In genomic region chr11:65411681-65412070, GRCh38 we compare ENCODE assay signal across 26 cellular contexts. TPM values are rescaled to one million over a fixed set of nuclear protein-coding genes. Genes with fewer than 3 reads are reported as not detected.
A peak's percentile ranks its signal among the peaks of the same experiment; 100 is the strongest.
DNase-seq lines count a peak whose midpoint lies in the region; TF ChIP-seq lines count a peak whose summit lies in the region.
"Had no signal": no experiment of that assay in that cellular context is flagged by ENCODE, and none has a peak within 500 bp of the region (broad histone marks: within the 10 kb centered on the region; RNA-seq: fewer than 3 reads in every experiment).

No MANE protein-coding gene starts in this region.

- DNase-seq in 8988T (peak; percentile 20), Calu3 (no peak), endodermal cell (peak; percentile 44), neuronal stem cell (ENCODE audit: low spot score) (no peak), NCI-H187 (lab: John Stamatoyannopoulos, UW) (no peak), NCI-H524 (lab: John Stamatoyannopoulos, UW) (no peak), ecto neural progenitor cell (ENCODE audit: low spot score) (no peak), AG20443 (ENCODE audit: low spot score) (no peak)
- DNase-seq: activated CD4-positive, alpha-beta T cell treated with anti-CD3 and anti-CD28 coated beads, Interleukin-2, amount 50 U/mL, for 4 hours; activated CD4-positive, CD25-positive, alpha-beta regulatory T cell; activated naive CD4-positive, alpha-beta T cell treated with anti-CD3 and anti-CD28 coated beads, Interleukin-2, amount 50 U/mL, for 16 hours; activated T-cell treated with anti-CD3 and anti-CD28 coated beads, Interleukin-2, amount 50 U/mL, for 72 hours; anterior cingulate cortex; HCEC 1CT; hypothalamus; midbrain; NCI-H1694 treated with DMSO at 0.1 percent for 48 hours; NCI-H69; retina; SJCRH30; stimulated activated CD4-positive, alpha-beta T cell treated with anti-CD3 and anti-CD28 coated beads, Interleukin-4, amount 100 ng/mL, for 1 hour; T1000 had no signal

- H3K9ac ChIP-seq in endodermal cell (ENCODE audit: extremely low read depth, low read length, poor library complexity, severe bottlenecking) (no peak overlapping the region), neuronal stem cell (ENCODE audit: low read depth, low read length, poor library complexity) (no peak overlapping the region)

- WGBS in endodermal cell (ENCODE audit: insufficient coverage in 1 of 2, insufficient read length in 1 of 2), 2 experiments = 91 to 94% methylated on average over 3 to 5 of the region's 5 CpGs
- WGBS in neuronal stem cell (ENCODE audit: extremely low coverage in 2 of 2, insufficient read length in 2 of 2, insufficient replicate concordance in 1 of 2), 2 donors = no CpG with 5 or more reads among the region's 5 CpGs

- H3K4me1 ChIP-seq in endodermal cell (ENCODE audit: control insufficient read depth, insufficient read depth, low read length) = no peaks in the 10 kb centered on the region
- H3K4me1 ChIP-seq in neuronal stem cell (ENCODE audit: control insufficient read depth in 2 of 2, insufficient read depth in 1 of 2, low read depth in 1 of 2, low read length in 2 of 2) = peaks cover 6 to 13% of the 10 kb centered on the region in 2 donors

- no peak overlapping the region for H3K23ac ChIP-seq in neuronal stem cell (ENCODE audit: low read depth, low read length, poor library complexity)

- peaks cover 2% of the 10 kb centered on the region for H3K79me1 ChIP-seq in neuronal stem cell (ENCODE audit: low read depth, low read length)

- TF ChIP-seq CTCF in Calu3 (IDR thresholded peaks at IDR 0.05; ENCODE audit: unreplicated experiment) (no peak), endodermal cell (conservative IDR thresholded peaks at IDR 0.05) (no peak)

- H3K4me3 Mint-ChIP-seq in Calu3 (ENCODE audit: low read depth, unreplicated experiment) (no peak overlapping the region), endodermal cell (no peak overlapping the region)
- H3K4me3 Mint-ChIP-seq: activated T-cell treated with anti-CD3 and anti-CD28 coated beads, Interleukin-2, amount 50 U/mL, for 72 hours; dendritic cell treated with granulocyte-macrophage colony-stimulating factor and Interleukin-4, amounts not matched to agents 40 ng/mL and 50 ng/mL, for 4 days; naive thymus-derived CD4-positive, alpha-beta T cell had no signal

- H3K27ac Mint-ChIP-seq in Calu3 (ENCODE audit: unreplicated experiment) = peak overlapping the region; percentile 14
- H3K27ac Mint-ChIP-seq in endodermal cell = no peak overlapping the region
- H3K27ac Mint-ChIP-seq: activated T-cell treated with anti-CD3 and anti-CD28 coated beads, Interleukin-2, amount 50 U/mL, for 72 hours; dendritic cell treated with granulocyte-macrophage colony-stimulating factor and Interleukin-4, amounts not matched to agents 40 ng/mL and 50 ng/mL, for 4 days had no signal

- no peak overlapping the region for H2BK120ac ChIP-seq in neuronal stem cell (ENCODE audit: low read depth, low read length)

- H3K27me3 Mint-ChIP-seq in Calu3 (ENCODE audit: unreplicated experiment) = no peaks in the 10 kb centered on the region
- H3K27me3 Mint-ChIP-seq in endodermal cell (ENCODE audit: insufficient read depth) = no peaks in the 10 kb centered on the region
- H3K27me3 Mint-ChIP-seq: dendritic cell treated with granulocyte-macrophage colony-stimulating factor and Interleukin-4, amounts not matched to agents 40 ng/mL and 50 ng/mL, for 4 days; naive thymus-derived CD4-positive, alpha-beta T cell had no signal

- H3K27ac ChIP-seq in endodermal cell (ENCODE audit: low read depth, low read length) (no peak overlapping the region), neuronal stem cell (replicated peaks; ENCODE audit: low read length) (no peak overlapping the region)
- H3K27ac ChIP-seq: cardiac muscle cell had no signal

- H3K14ac ChIP-seq in neuronal stem cell (ENCODE audit: low read length) = no peak overlapping the region

- no peak overlapping the region for H4K8ac ChIP-seq in neuronal stem cell (ENCODE audit: low read depth, low read length)

- peaks cover 64% of the 10 kb centered on the region for H3K36me3 Mint-ChIP-seq in Calu3 (ENCODE audit: insufficient read depth, unreplicated experiment)
- H3K36me3 Mint-ChIP-seq in endodermal cell (ENCODE audit: low read depth) = peaks cover 37% of the 10 kb centered on the region

- H3K4me3 ChIP-seq in endodermal cell (ENCODE audit: low read length) = no peak overlapping the region
- no peak overlapping the region for H3K4me3 ChIP-seq in neuronal stem cell (ENCODE audit: low read length in 2 of 2)
- H3K4me3 ChIP-seq: cardiac muscle cell, SJCRH30 had no signal

- no TSS peak for BruUV-seq in Calu3 (replicated peaks; lab: Mats Ljungman, UMichigan)

- peak overlapping the region; percentile 24 for H2BK5ac ChIP-seq in neuronal stem cell (ENCODE audit: low read length)

- H3K4me1 Mint-ChIP-seq in Calu3 (ENCODE audit: low read depth, unreplicated experiment) (peaks cover 14% of the 10 kb centered on the region), endodermal cell (peaks cover 12% of the 10 kb centered on the region)

- CTCF ChIA-PET in Calu3 (lab: Charles Lee) = no interaction called here

- H3K36me3 ChIP-seq in endodermal cell (ENCODE audit: control insufficient read depth, insufficient read depth, low read length) = peaks cover 18% of the 10 kb centered on the region
- peaks cover 4 to 37% of the 10 kb centered on the region in 2 donors for H3K36me3 ChIP-seq in neuronal stem cell (replicated peaks in 1 of 2; ENCODE audit: control insufficient read depth in 2 of 2, insufficient read depth in 2 of 2, low read length in 2 of 2)

- H3K4me2 ChIP-seq in neuronal stem cell (ENCODE audit: insufficient read depth, low read length, poor library complexity, severe bottlenecking) = no peak overlapping the region

- H3K4ac ChIP-seq in neuronal stem cell (ENCODE audit: low read length) = no peak overlapping the region

- H3K27me3 ChIP-seq in endodermal cell (ENCODE audit: control insufficient read depth, insufficient read depth, low read length, poor library complexity, severe bottlenecking) (no peaks in the 10 kb centered on the region), neuronal stem cell (ENCODE audit: control insufficient read depth in 3 of 3, insufficient read depth in 3 of 3, low read depth in 1 of 3, low read length in 3 of 3) (no peaks in the 10 kb centered on the region)
- H3K27me3 ChIP-seq: cardiac muscle cell, SJCRH30 had no signal

- H3K18ac ChIP-seq in neuronal stem cell (ENCODE audit: low read length) = no peak overlapping the region

- H3K9me3 Mint-ChIP-seq in Calu3 (ENCODE audit: low read depth, unreplicated experiment) (no peaks in the 10 kb centered on the region), endodermal cell (no peaks in the 10 kb centered on the region)
- H3K9me3 Mint-ChIP-seq: activated T-cell treated with anti-CD3 and anti-CD28 coated beads, Interleukin-2, amount 50 U/mL, for 72 hours; dendritic cell treated with granulocyte-macrophage colony-stimulating factor and Interleukin-4, amounts not matched to agents 40 ng/mL and 50 ng/mL, for 4 days; naive thymus-derived CD4-positive, alpha-beta T cell had no signal

- H3K9me3 ChIP-seq in endodermal cell (ENCODE audit: control insufficient read depth, low read length) (no peaks in the 10 kb centered on the region), neuronal stem cell (replicated peaks in 1 of 2; ENCODE audit: control insufficient read depth in 2 of 2, insufficient read depth in 1 of 2, low read depth in 1 of 2, low read length in 2 of 2) (no peaks in the 10 kb centered on the region)
- H3K9me3 ChIP-seq: SJCRH30 had no signal

- H2AFZ ChIP-seq in neuronal stem cell (ENCODE audit: low read length) = no peak overlapping the region

- intact Hi-C loops in Calu3 (cut with micrococcal nuclease; ENCODE audit: unreplicated experiment) = no loop called here

- no peak overlapping the region for H2AK5ac ChIP-seq in neuronal stem cell (ENCODE audit: low read depth, low read length)

- no peak overlapping the region for H2BK12ac ChIP-seq in neuronal stem cell (ENCODE audit: low read length)

- H4K91ac ChIP-seq in neuronal stem cell (ENCODE audit: low read depth, low read length, poor library complexity) = no peak overlapping the region

- H2BK15ac ChIP-seq in neuronal stem cell (ENCODE audit: low read length) = no peak overlapping the region

RNA-seq across cellular contexts. Expression of gene NEAT1, which starts 10.9 kb away (rescaled TPM):
- 605 and 821 TPM in 2 replicates for total RNA-seq in Calu3 (2022)
- total RNA-seq in endodermal cell = 10 to 100 TPM; 61.3 to 85.2 TPM
- 21.0 TPM for polyA plus RNA-seq in endodermal cell (2013, experiment 1 of 2)
- 14.2 TPM for polyA plus RNA-seq in endodermal cell (2013, experiment 2 of 2)
- polyA plus RNA-seq in neuronal stem cell (2013, experiment 1 of 2) = 2.0 TPM
- polyA plus RNA-seq in neuronal stem cell (2013, experiment 2 of 2) = 2.5 TPM

RNA-seq across cellular contexts. Expression of gene FRMD8, which starts 25.2 kb away (rescaled TPM):
- total RNA-seq in Calu3 (2022) = 40.2 and 51.9 TPM in 2 replicates
- total RNA-seq in endodermal cell = 10 to 100 TPM; 27.4 to 29.6 TPM
- polyA plus RNA-seq in endodermal cell (2013, experiment 1 of 2) = 10.8 TPM
- 11.9 TPM for polyA plus RNA-seq in endodermal cell (2013, experiment 2 of 2)
- polyA plus RNA-seq in neuronal stem cell (2013, experiment 1 of 2) = 5.9 TPM
- 6.1 TPM for polyA plus RNA-seq in neuronal stem cell (2013, experiment 2 of 2)

RNA-seq across cellular contexts. Expression of gene SLC25A45, which starts 29.2 kb away (rescaled TPM):
- total RNA-seq in Calu3 (2022) (2.9 and 4.0 TPM in 2 replicates), endodermal cell (1 to 10 TPM; 3.0 to 6.3 TPM)
- 0.71 TPM for polyA plus RNA-seq in endodermal cell (2013, experiment 1 of 2)
- polyA plus RNA-seq in endodermal cell (2013, experiment 2 of 2) = 0.50 TPM
- 0.43 TPM for polyA plus RNA-seq in neuronal stem cell (2013, experiment 1 of 2)
- 0.32 TPM for polyA plus RNA-seq in neuronal stem cell (2013, experiment 2 of 2)

RNA-seq across cellular contexts. Expression of gene TIGD3, which starts 57.1 kb away (rescaled TPM):
- total RNA-seq in Calu3 (2022) (0.73 and 1.5 TPM in 2 replicates), endodermal cell (1 to 10 TPM in 1 of 2 donors, under 1 TPM in 1; 0.99 to 1.0 TPM)
- polyA plus RNA-seq in endodermal cell (2013, experiment 1 of 2) = 2.1 TPM
- 1.7 TPM for polyA plus RNA-seq in endodermal cell (2013, experiment 2 of 2)
- 1.8 TPM for polyA plus RNA-seq in neuronal stem cell (2013, experiment 1 of 2)
- 1.6 TPM for polyA plus RNA-seq in neuronal stem cell (2013, experiment 2 of 2)
- total RNA-seq: ureter had no signal

Comparison
In these comparisons a context has a peak if more than half of its experiments do, and no peak if none do; other contexts are left out.
1. DNase-seq: peak in 8988T (single experiment) and endodermal cell (single experiment); none in Calu3 (single experiment), neuronal stem cell (single experiment), NCI-H187 (0 of 2), NCI-H524 (0 of 2), ecto neural progenitor cell (single experiment) and AG20443 (single experiment).